In the genomic region with DNA sequence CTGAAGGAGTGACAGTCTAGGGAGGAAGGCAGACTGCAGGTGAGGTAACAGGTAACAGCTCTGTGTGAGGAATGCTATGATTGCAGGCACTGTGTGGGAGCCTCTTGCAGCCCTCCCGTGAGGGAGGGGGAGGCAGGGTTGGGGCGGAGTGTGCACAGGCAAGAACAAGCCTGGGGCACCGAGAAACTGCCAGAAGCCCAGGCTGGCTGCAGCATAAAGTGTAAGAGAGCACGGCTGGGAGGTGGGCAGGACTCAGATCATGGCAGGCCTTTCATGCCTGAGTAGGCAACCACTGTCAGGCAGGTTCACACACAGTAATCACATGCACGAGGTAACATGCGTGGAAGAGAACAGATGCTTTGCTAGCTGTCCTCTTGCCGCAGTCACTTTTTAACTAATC, we compare ENCODE assay signal across 12 cellular contexts. TPM values are rescaled to one million over a fixed set of nuclear protein-coding genes. Genes with fewer than 3 reads are reported as not detected.
DNase-seq lines count a peak whose midpoint lies in the region; ATAC-seq and TF ChIP-seq lines count a peak whose summit lies in the region.
"Had no signal": no experiment of that assay in that cellular context is flagged by ENCODE, and none has a peak within 500 bp of the region (broad histone marks: within the 10 kb centered on the region; RNA-seq: fewer than 3 reads in every experiment).

No MANE protein-coding gene starts in this region.

- H3K4me3 Mint-ChIP-seq in activated CD4-positive, alpha-beta memory T cell treated with anti-CD3 and anti-CD28 coated beads, Interleukin-2, amount 10 ng/mL, durations not matched to agents 7 days and 5 days: no peak overlapping the region

- H3K9ac ChIP-seq in OCI-LY1 (ENCODE audit: low read length): no peak overlapping the region; the same call in 1 of the 2 replicates

- no peaks in the 10 kb centered on the region for H3K9me2 ChIP-seq in OCI-LY1 (ENCODE audit: low read depth, low read length)

- no peak overlapping the region for H3K4me3 ChIP-seq in OCI-LY1 (ENCODE audit: low read depth, low read length, poor library complexity, severe bottlenecking)
- H3K4me3 ChIP-seq: SJSA1 had no signal

- CTCF ChIA-PET in activated CD4-positive, alpha-beta memory T cell treated with anti-CD3 and anti-CD28 coated beads, Interleukin-2, amount 10 ng/mL, durations not matched to agents 7 days and 5 days (lab: Charles Lee): no interaction called here

- no peak for TF ChIP-seq CTCF in OCI-LY1 (IDR thresholded peaks at IDR 0.05; ENCODE audit: low read length)

- POLR2A ChIA-PET in activated CD4-positive, alpha-beta memory T cell treated with anti-CD3 and anti-CD28 coated beads, Interleukin-2, amount 10 ng/mL, durations not matched to agents 7 days and 5 days (lab: Charles Lee): no interaction called here

- H3K4me2 ChIP-seq in OCI-LY1 (ENCODE audit: low read length): peak overlapping the region; percentile 44

- H3K79me2 ChIP-seq in OCI-LY1 (ENCODE audit: insufficient read depth, low read length): no peaks in the 10 kb centered on the region

- peak overlapping the region; percentile 74 for H3K27ac ChIP-seq in OCI-LY1 (ENCODE audit: low read depth, low read length, poor library complexity, severe bottlenecking)
- H3K27ac ChIP-seq: SJSA1 had no signal

- no peak overlapping the region for H3K27ac Mint-ChIP-seq in activated CD4-positive, alpha-beta memory T cell treated with anti-CD3 and anti-CD28 coated beads, Interleukin-2, amount 10 ng/mL, durations not matched to agents 7 days and 5 days

- H3K36me3 ChIP-seq in OCI-LY1 (ENCODE audit: insufficient read depth, low read length): no peaks in the 10 kb centered on the region
- H3K36me3 ChIP-seq: SJSA1 had no signal

- H3K27me3 Mint-ChIP-seq in activated CD4-positive, alpha-beta memory T cell treated with anti-CD3 and anti-CD28 coated beads, Interleukin-2, amount 10 ng/mL, durations not matched to agents 7 days and 5 days: peaks cover 28% of the 10 kb centered on the region

- H3K36me3 Mint-ChIP-seq in activated CD4-positive, alpha-beta memory T cell treated with anti-CD3 and anti-CD28 coated beads, Interleukin-2, amount 10 ng/mL, durations not matched to agents 7 days and 5 days (ENCODE audit: low read depth): no peaks in the 10 kb centered on the region

- H2AFZ ChIP-seq in OCI-LY1 (ENCODE audit: low read length): no peak overlapping the region

- H3F3A ChIP-seq in OCI-LY1 (ENCODE audit: insufficient read depth, low read length): no peaks in the 10 kb centered on the region

- ATAC-seq in GM18498 (IDR thresholded peaks at IDR 0.05; ENCODE audit: unreplicated experiment) (peak; percentile 78), HG02610 (IDR thresholded peaks at IDR 0.05; ENCODE audit: unreplicated experiment) (peak; percentile 55), HG03280 (IDR thresholded peaks at IDR 0.05; ENCODE audit: unreplicated experiment) (no peak), HG03039 (IDR thresholded peaks at IDR 0.05; ENCODE audit: unreplicated experiment) (no peak)

- peak; percentile 53 for DNase-seq in kidney glomerular epithelial cell (lab: John Stamatoyannopoulos, UW)
- no peak for DNase-seq in activated CD4-positive, alpha-beta memory T cell treated with anti-CD3 and anti-CD28 coated beads, Interleukin-2, amount 10 ng/mL, durations not matched to agents 7 days and 5 days
- no peak for DNase-seq in stimulated activated CD4-positive, alpha-beta T cell treated with anti-CD3 and anti-CD28 coated beads, Interleukin-15, amount 100 ng/mL, for 24 hours
- DNase-seq: activated CD8-positive, alpha-beta memory T cell treated with anti-CD3 and anti-CD28 coated beads, Interleukin-2, amount 50 U/mL, for 48 hours; hypothalamus had no signal

- H3K4me1 ChIP-seq in OCI-LY1 (ENCODE audit: insufficient read depth, low read length, severe bottlenecking): peaks cover 59% of the 10 kb centered on the region
- H3K4me1 ChIP-seq: SJSA1 had no signal

- no peaks in the 10 kb centered on the region for H3K9me3 ChIP-seq in OCI-LY1 (ENCODE audit: low read length)
- H3K9me3 ChIP-seq: SJSA1 had no signal

- H3K4me1 Mint-ChIP-seq in activated CD4-positive, alpha-beta memory T cell treated with anti-CD3 and anti-CD28 coated beads, Interleukin-2, amount 10 ng/mL, durations not matched to agents 7 days and 5 days: peaks cover 18% of the 10 kb centered on the region

- H4K20me1 ChIP-seq in OCI-LY1 (ENCODE audit: insufficient read depth, low read length): no peaks in the 10 kb centered on the region

- no peaks in the 10 kb centered on the region for H3K9me3 Mint-ChIP-seq in activated CD4-positive, alpha-beta memory T cell treated with anti-CD3 and anti-CD28 coated beads, Interleukin-2, amount 10 ng/mL, durations not matched to agents 7 days and 5 days

- no peaks in the 10 kb centered on the region for H3K27me3 ChIP-seq in OCI-LY1 (ENCODE audit: insufficient read depth, low read length)

RNA-seq across cellular contexts. Expression of a gene that starts 11.3 kb away (rescaled TPM):
- total RNA-seq in activated CD4-positive, alpha-beta memory T cell treated with anti-CD3 and anti-CD28 coated beads, Interleukin-2, amount 10 ng/mL, durations not matched to agents 7 days and 5 days: not detected
- total RNA-seq: SJSA1 had no signal

RNA-seq across cellular contexts. Expression of a gene that starts 17.9 kb away (rescaled TPM):
- total RNA-seq in activated CD4-positive, alpha-beta memory T cell treated with anti-CD3 and anti-CD28 coated beads, Interleukin-2, amount 10 ng/mL, durations not matched to agents 7 days and 5 days: not detected
- total RNA-seq: omental fat pad, SJSA1 had no signal

RNA-seq across cellular contexts. Expression of a gene that starts 38.4 kb away (rescaled TPM):
- not detected for total RNA-seq in activated CD4-positive, alpha-beta memory T cell treated with anti-CD3 and anti-CD28 coated beads, Interleukin-2, amount 10 ng/mL, durations not matched to agents 7 days and 5 days

Comparison
In these comparisons a context has a peak if more than half of its experiments do, and no peak if none do; other contexts are left out.
1. ATAC-seq: peak in GM18498 (single experiment) and HG02610 (single experiment); none in HG03280 (single experiment) and HG03039 (single experiment).